ENCODE assay signal across 8 cellular contexts in the genomic region with DNA sequence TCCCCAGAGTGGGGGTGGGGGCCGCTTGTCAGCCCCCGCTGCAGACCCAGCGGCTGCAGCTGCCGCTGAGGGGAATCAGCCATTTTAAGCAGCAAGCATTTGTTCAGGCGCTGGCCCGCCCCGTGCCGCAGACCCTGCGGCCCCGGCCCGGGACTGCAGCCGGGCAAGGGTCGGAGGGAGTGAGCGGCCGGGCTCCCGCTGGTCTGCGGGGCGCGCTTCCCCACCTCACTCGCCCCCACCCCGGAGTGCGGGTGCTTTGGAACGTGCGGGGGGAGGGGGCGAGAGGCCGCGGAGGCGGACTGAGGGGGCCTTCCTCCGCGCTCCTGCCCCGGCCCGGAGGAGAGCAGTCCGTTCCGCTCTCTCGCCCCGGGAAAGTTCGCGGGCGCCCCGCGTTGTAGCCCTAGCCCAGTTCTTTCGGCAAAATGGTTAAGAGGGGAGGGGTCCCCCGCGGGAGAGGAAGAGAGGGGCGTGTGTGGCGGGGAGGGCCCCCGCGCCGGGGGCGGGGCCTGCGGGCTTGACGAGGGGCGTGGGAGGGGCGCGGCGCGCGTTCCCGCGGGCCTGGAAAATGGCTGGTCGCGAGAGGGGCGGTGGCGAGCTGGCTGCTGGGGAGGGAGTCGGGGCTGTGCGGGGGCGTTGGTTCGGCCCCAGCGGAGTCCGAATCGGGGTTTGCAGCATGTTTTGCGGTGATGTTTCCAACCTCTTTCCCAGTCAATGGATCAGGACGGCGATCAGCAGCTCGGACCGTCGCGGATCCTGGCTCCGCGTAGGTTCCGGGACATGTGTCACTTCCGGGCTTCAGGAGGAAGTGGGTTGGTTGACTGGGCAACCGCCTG. TPM values are rescaled to one million over a fixed set of nuclear protein-coding genes. Genes with fewer than 3 reads are reported as not detected.
DNase-seq lines count a peak whose midpoint lies in the region; ATAC-seq and TF ChIP-seq lines count a peak whose summit lies in the region.

No MANE protein-coding gene starts in this region.

- TF ChIP-seq CTCF in CD4-positive, alpha-beta T cell (IDR thresholded peaks at IDR 0.05) = no peak
- no peak for TF ChIP-seq CTCF in lung (IDR thresholded peaks at IDR 0.05; ENCODE audit: control extremely low read depth, extremely low read depth)

- DNase-seq in CD4-positive, alpha-beta T cell = peak; percentile 74 to 88 (median 82)
- DNase-seq in NCI-H748 treated with DMSO at 0.1 percent for 48 hours (lab: John Stamatoyannopoulos, UW) (peak; percentile 35), lung (ENCODE audit: low spot score) (peak; percentile 89)
- DNase-seq in activated CD8-positive, alpha-beta memory T cell treated with anti-CD3 and anti-CD28 coated beads for 1 hour (ENCODE audit: extremely low read depth in 1 of 2, low read depth in 1 of 2) = peak; percentile 50 to 87
- DNase-seq in effector CD4-positive, alpha-beta T cell = peak; percentile 81
- peak; percentile 76 to 83 (median 76) for DNase-seq in stimulated activated CD4-positive, alpha-beta T cell treated with anti-CD3 and anti-CD28 coated beads, TNF-alpha, amount 100 ng/mL, for 24 hours (ENCODE audit: low read depth in 3 of 3)

- peak overlapping the region; percentile 94 for H3K27ac ChIP-seq in CD4-positive, alpha-beta T cell (ENCODE audit: low read depth, low read length)
- peak overlapping the region; percentile 97 for H3K27ac ChIP-seq in lung (ENCODE audit: low read depth in 1 of 2, low read length in 1 of 2)

- peaks cover 43% of the 10 kb centered on the region for H3K4me1 Mint-ChIP-seq in CD4-positive, alpha-beta T cell (ENCODE audit: low read depth)

- peak; percentile 27 for ATAC-seq in CD4-positive, alpha-beta T cell (ENCODE audit: poor library complexity)
- ATAC-seq in GM19328 (IDR thresholded peaks at IDR 0.05; ENCODE audit: unreplicated experiment) = peak; percentile 33
- ATAC-seq in HG03460 (IDR thresholded peaks at IDR 0.05; ENCODE audit: unreplicated experiment) = peak; percentile 40
- peak; percentile 51 for ATAC-seq in lung (ENCODE audit: insufficient read depth, low FRiP score)

- H3K9me3 Mint-ChIP-seq in CD4-positive, alpha-beta T cell = no peaks in the 10 kb centered on the region

- no peaks in the 10 kb centered on the region for H3K9me3 ChIP-seq in CD4-positive, alpha-beta T cell (ENCODE audit: control insufficient read depth, low read length)
- no peaks in the 10 kb centered on the region for H3K9me3 ChIP-seq in lung (ENCODE audit: control insufficient read depth in 2 of 2, insufficient read depth in 1 of 2, low read length in 1 of 2)

- H3K36me3 Mint-ChIP-seq in CD4-positive, alpha-beta T cell (ENCODE audit: low read depth) = peaks cover 26% of the 10 kb centered on the region

- H3K4me3 Mint-ChIP-seq in CD4-positive, alpha-beta T cell = peak overlapping the region; percentile 100

- intact Hi-C loops in CD4-positive, alpha-beta T cell (cut with DNase I, micrococcal nuclease) = loop anchor here (1.0 to 10.0 kb wide), 10 partner anchors 33 to 1889 kb away; a partner anchor contains a TSS

- CTCF ChIA-PET in CD4-positive, alpha-beta T cell (lab: Charles Lee) = no interaction called here

- H3K4me1 ChIP-seq in lung (ENCODE audit: control insufficient read depth in 2 of 2, insufficient read depth in 2 of 2, low read length in 2 of 2) = peaks cover 0 to 7% of the 10 kb centered on the region in 2 donors

- POLR2A ChIA-PET in CD4-positive, alpha-beta T cell (lab: Charles Lee) = interaction anchor here (0.9 to 5.3 kb wide), 7 partner anchors 31 to 589 kb away, joined by 3 to 107 read pairs (median 7); a partner anchor contains a TSS

- no peaks in the 10 kb centered on the region for H3K27me3 Mint-ChIP-seq in CD4-positive, alpha-beta T cell

- peak overlapping the region; percentile 97 for H3K27ac Mint-ChIP-seq in CD4-positive, alpha-beta T cell

- WGBS in lung, 2 donors = 0 to 1% methylated on average over 59 to 83 of the region's 83 CpGs

- peak overlapping the region; percentile 86 for H3K4me3 ChIP-seq in lung

- no peaks in the 10 kb centered on the region for H3K36me3 ChIP-seq in lung (ENCODE audit: control insufficient read depth in 2 of 2, insufficient read depth in 2 of 2, low read length in 2 of 2)

- H3K27me3 ChIP-seq in CD4-positive, alpha-beta T cell (ENCODE audit: control insufficient read depth, insufficient read depth, low read length) = no peaks in the 10 kb centered on the region
- H3K27me3 ChIP-seq in lung (ENCODE audit: control insufficient read depth, insufficient read depth) = no peaks in the 10 kb centered on the region

RNA-seq across cellular contexts. Expression of a gene that starts 0.9 kb away (rescaled TPM):
- 10 to 100 TPM; 12.5 to 12.8 TPM for total RNA-seq in CD4-positive, alpha-beta T cell
- total RNA-seq in lung = 10 to 100 TPM; 10.4 to 21.9 TPM
- 1 to 10 TPM; 8.5 to 9.3 TPM for polyA plus RNA-seq in lung

Comparison
In these comparisons a context has a peak if more than half of its experiments do, and no peak if none do; other contexts are left out.
1. Peak in every context shown above with its lines: DNase-seq, ATAC-seq, H3K4me3 ChIP-seq and H3K27ac ChIP-seq.
2. DNase-seq: peak in every context shown above with its lines; median percentile 89 in lung; 82 in CD4-positive, alpha-beta T cell; 81 in effector CD4-positive, alpha-beta T cell; 76 in stimulated activated CD4-positive, alpha-beta T cell treated with anti-CD3 and anti-CD28 coated beads, TNF-alpha, amount 100 ng/mL, for 24 hours; 68 in activated CD8-positive, alpha-beta memory T cell treated with anti-CD3 and anti-CD28 coated beads for 1 hour; 35 in NCI-H748 treated with DMSO at 0.1 percent for 48 hours.